1 cellular context compared by ENCODE assay signal in genomic region chr9:136663311-136663679, GRCh38.
TF ChIP-seq lines count a peak whose summit lies in the region.

No MANE protein-coding gene starts in this region.

TF ChIP-seq in endothelial cell of umbilical vein, 7 proteins besides CTCF, POLR2A, EP300 and RAD21:
- TF ChIP-seq EZH2 (IDR thresholded peaks at IDR 0.05; ENCODE audit: borderline replicate concordance, low read depth, low read length, severe bottlenecking): no peak
- no peak for TF ChIP-seq POLR2AphosphoS5 (IDR thresholded peaks at IDR 0.05; ENCODE audit: insufficient read depth, low read depth, low read length)
- TF ChIP-seq GATA2 (IDR thresholded peaks at IDR 0.05; ENCODE audit: insufficient read depth, insufficient read length, low read depth, low read length): no peak
- TF ChIP-seq FOS (IDR thresholded peaks at IDR 0.05; ENCODE audit: borderline replicate concordance, insufficient read depth, low read length): no peak
